Comparison of ENCODE assay signal across 20 cellular contexts in the genomic region with DNA sequence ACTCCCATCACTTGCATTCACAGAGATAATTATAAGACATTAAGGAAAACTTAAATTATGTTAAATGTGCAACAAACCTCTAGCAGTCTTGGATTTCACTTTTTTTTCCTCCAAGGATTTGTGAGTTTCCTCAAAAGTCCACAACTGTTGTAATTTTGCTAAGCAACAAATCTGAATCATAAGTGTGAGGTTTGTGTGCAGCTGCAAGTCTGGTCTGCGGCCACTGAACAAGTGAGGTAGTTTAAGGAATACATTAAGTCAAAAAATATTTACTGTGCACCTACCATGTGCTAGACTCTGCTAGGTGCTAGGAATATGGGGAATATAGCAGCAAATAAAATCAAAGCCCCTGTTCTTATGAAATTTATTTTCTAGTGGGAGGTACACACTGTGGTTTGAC.
"Had no signal": no experiment of that assay in that cellular context is flagged by ENCODE, and none has a peak within 500 bp of the region (broad histone marks: within the 10 kb centered on the region; RNA-seq: fewer than 3 reads in every experiment).

No MANE protein-coding gene starts in this region.

- H3K27ac Mint-ChIP-seq: activated naive CD4-positive, alpha-beta T cell treated with anti-CD3 and anti-CD28 coated beads, Interleukin-2, amount 50 U/mL, for 24 hours; brain had no signal

- H3K9me3 Mint-ChIP-seq: activated naive CD4-positive, alpha-beta T cell treated with anti-CD3 and anti-CD28 coated beads, Interleukin-2, amount 50 U/mL, for 24 hours had no signal

- H3K4me1 Mint-ChIP-seq: activated naive CD4-positive, alpha-beta T cell treated with anti-CD3 and anti-CD28 coated beads, Interleukin-2, amount 50 U/mL, for 24 hours; brain had no signal

- DNase-seq: activated CD4-positive, alpha-beta T cell treated with anti-CD3 and anti-CD28 coated beads for 1 hour; activated gamma-delta T cell treated with Interleukin-2 at 50 U/mL for 16 hours; activated T-cell treated with anti-CD3 and anti-CD28 coated beads, Interleukin-2, amount 50 U/mL, for 1 hour; anterior cingulate cortex; central memory CD4-positive, alpha-beta T cell; effector memory CD4-positive, alpha-beta T cell; gastrocnemius medialis; head of caudate nucleus; hypothalamus; left colon; mesenchymal stem cell; mucosa of descending colon; nephron progenitor cell; nucleus accumbens; stimulated activated CD4-positive, alpha-beta T cell treated with anti-CD3 and anti-CD28 coated beads, Interleukin-2, amount 100 ng/mL, for 24 hours; stimulated activated naive B cell treated with anti-CD40 and anti-IgM and Interleukin-4, amounts not matched to agents 10 μg/mL and 1 μg/mL and 100 μg/mL, for 72 hours; T-helper 1 cell; upper lobe of right lung had no signal

- H3K27me3 Mint-ChIP-seq: activated naive CD4-positive, alpha-beta T cell treated with anti-CD3 and anti-CD28 coated beads, Interleukin-2, amount 50 U/mL, for 24 hours; brain; stimulated activated naive B cell treated with anti-CD40 and anti-IgM and Interleukin-4, amounts not matched to agents 10 μg/mL and 1 μg/mL and 100 μg/mL, for 72 hours had no signal

- H3K4me3 Mint-ChIP-seq: activated naive CD4-positive, alpha-beta T cell treated with anti-CD3 and anti-CD28 coated beads, Interleukin-2, amount 50 U/mL, for 24 hours; brain; nephron progenitor cell; stimulated activated naive B cell treated with anti-CD40 and anti-IgM and Interleukin-4, amounts not matched to agents 10 μg/mL and 1 μg/mL and 100 μg/mL, for 72 hours had no signal
